ENCODE assay signal across 6 cellular contexts in genomic region chr9:137300607-137301085, GRCh38. TPM values are rescaled to one million over a fixed set of nuclear protein-coding genes. Genes with fewer than 3 reads are reported as not detected.
A peak's percentile ranks its signal among the peaks of the same experiment; 100 is the strongest.
DNase-seq lines count a peak whose midpoint lies in the region; ATAC-seq and TF ChIP-seq lines count a peak whose summit lies in the region.

No MANE protein-coding gene starts in this region.

- peaks cover 16 to 22% of the 10 kb centered on the region in 2 donors for H3K27me3 Mint-ChIP-seq in CD8-positive, alpha-beta memory T cell

- POLR2A ChIA-PET in CD8-positive, alpha-beta memory T cell (lab: Charles Lee) = no interaction called here

- peaks cover 21% of the 10 kb centered on the region for H3K4me1 ChIP-seq in CD8-positive, alpha-beta memory T cell (ENCODE audit: insufficient read depth, low read length)
- H3K4me1 ChIP-seq in SJSA1 (replicated peaks) = peaks cover 23% of the 10 kb centered on the region

- no peak overlapping the region for H3K27ac Mint-ChIP-seq in CD8-positive, alpha-beta memory T cell

- H3K36me3 Mint-ChIP-seq in CD8-positive, alpha-beta memory T cell = no peaks in the 10 kb centered on the region

- H3K9me3 Mint-ChIP-seq in CD8-positive, alpha-beta memory T cell = peaks cover 0 to 2% (median 0%) of the 10 kb centered on the region in 5 donors

- peak overlapping the region; percentile 70 to 87 (median 82) for H3K4me3 Mint-ChIP-seq in CD8-positive, alpha-beta memory T cell

- no peak for DNase-seq in CD8-positive, alpha-beta memory T cell
- DNase-seq in SJSA1 (ENCODE audit: low read depth in 1 of 2, low spot score in 2 of 2) (peak in 1 of 2 experiments; percentile 54), kidney epithelial cell (ENCODE audit: low read depth) (no peak)

- no peak for TF ChIP-seq CTCF in kidney epithelial cell (IDR thresholded peaks at IDR 0.05; ENCODE audit: insufficient read depth, low read length, poor library complexity, severe bottlenecking)

- H3K4me1 Mint-ChIP-seq in CD8-positive, alpha-beta memory T cell = peaks cover 5 to 19% (median 7%) of the 10 kb centered on the region in 3 donors

- CTCF ChIA-PET in CD8-positive, alpha-beta memory T cell (lab: Charles Lee) = no interaction called here

- peak overlapping the region; percentile 64 for H3K27ac ChIP-seq in CD8-positive, alpha-beta memory T cell (ENCODE audit: low read depth, low read length)
- no peak overlapping the region for H3K27ac ChIP-seq in SJSA1

- peaks cover 40% of the 10 kb centered on the region for H3K27me3 ChIP-seq in CD8-positive, alpha-beta memory T cell (ENCODE audit: insufficient read depth, low read length, poor library complexity, severe bottlenecking)
- H3K27me3 ChIP-seq in SJSA1 (replicated peaks) = peaks cover 38% of the 10 kb centered on the region
- peaks cover 39% of the 10 kb centered on the region for H3K27me3 ChIP-seq in kidney epithelial cell (ENCODE audit: control insufficient read depth, insufficient read depth, low read length)

- H3K36me3 ChIP-seq in CD8-positive, alpha-beta memory T cell (ENCODE audit: insufficient read depth, low read length) = no peaks in the 10 kb centered on the region
- H3K36me3 ChIP-seq in SJSA1 (no peaks in the 10 kb centered on the region), kidney epithelial cell (ENCODE audit: control insufficient read depth, insufficient read depth, low read length) (no peaks in the 10 kb centered on the region)

- H3K9me3 ChIP-seq in CD8-positive, alpha-beta memory T cell (ENCODE audit: low read length) = no peaks in the 10 kb centered on the region
- no peaks in the 10 kb centered on the region for H3K9me3 ChIP-seq in SJSA1 (replicated peaks)

- ATAC-seq in GM19463 (IDR thresholded peaks at IDR 0.05; ENCODE audit: unreplicated experiment) = no peak
- ATAC-seq in HG02798 (IDR thresholded peaks at IDR 0.05; ENCODE audit: poor library complexity, unreplicated experiment) = no peak
- no peak for ATAC-seq in HG02840 (IDR thresholded peaks at IDR 0.05; ENCODE audit: low FRiP score, unreplicated experiment)

- peak overlapping the region; percentile 19 for H3K4me3 ChIP-seq in CD8-positive, alpha-beta memory T cell (ENCODE audit: low read length)
- H3K4me3 ChIP-seq in SJSA1 = peak overlapping the region; percentile 27
- peak overlapping the region; percentile 33 for H3K4me3 ChIP-seq in kidney epithelial cell (ENCODE audit: low read depth, low read length)

RNA-seq across cellular contexts. Expression of gene NRARP, which starts 1.4 kb away (rescaled TPM):
- total RNA-seq in CD8-positive, alpha-beta memory T cell = 1 to 10 TPM; 1.9 to 2.3 TPM
- not detected for polyA plus RNA-seq in CD8-positive, alpha-beta memory T cell
- total RNA-seq in SJSA1 (2014; rRNA removed; shearing (Covaris generic)) = 0.97 and 1.2 TPM in 2 replicates
- total RNA-seq in kidney epithelial cell = 8.4 and 11.4 TPM in 2 replicates

RNA-seq across cellular contexts. Expression of gene TOR4A, which starts 23.1 kb away (rescaled TPM):
- total RNA-seq in CD8-positive, alpha-beta memory T cell = 1 to 10 TPM; 3.3 to 3.9 TPM
- 1.8 TPM for polyA plus RNA-seq in CD8-positive, alpha-beta memory T cell
- 9.7 and 10.9 TPM in 2 replicates for total RNA-seq in SJSA1 (2014; rRNA removed; shearing (Covaris generic))
- 33.5 and 50.3 TPM in 2 replicates for total RNA-seq in kidney epithelial cell

RNA-seq across cellular contexts. Expression of gene NELFB, which starts 45.5 kb away (rescaled TPM):
- 10 to 100 TPM; 67.5 to 72.0 TPM for total RNA-seq in CD8-positive, alpha-beta memory T cell
- 34.8 TPM for polyA plus RNA-seq in CD8-positive, alpha-beta memory T cell
- 35.2 and 41.9 TPM in 2 replicates for total RNA-seq in SJSA1 (2014; rRNA removed; shearing (Covaris generic))
- 47.3 and 67.0 TPM in 2 replicates for total RNA-seq in kidney epithelial cell

RNA-seq across cellular contexts. Expression of gene STPG3, which starts 49.6 kb away (rescaled TPM):
- total RNA-seq in CD8-positive, alpha-beta memory T cell = under 1 TPM; 0.27 to 0.28 TPM
- not detected for polyA plus RNA-seq in CD8-positive, alpha-beta memory T cell
- not detected in 2 replicates for total RNA-seq in SJSA1 (2014; rRNA removed; shearing (Covaris generic))
- not detected in 2 replicates for total RNA-seq in kidney epithelial cell

RNA-seq across cellular contexts. Expression of gene TUBB4B, which starts 59.6 kb away (rescaled TPM):
- total RNA-seq in CD8-positive, alpha-beta memory T cell = 100 to 1,000 TPM; 322 to 331 TPM
- 64.6 TPM for polyA plus RNA-seq in CD8-positive, alpha-beta memory T cell
- total RNA-seq in SJSA1 (2014; rRNA removed; shearing (Covaris generic)) = 229 and 232 TPM in 2 replicates
- total RNA-seq in kidney epithelial cell = 262 and 275 TPM in 2 replicates
